ENCODE assay signal across 8 cellular contexts in genomic region chr1:42681771-42682483, GRCh38. TPM values are rescaled to one million over a fixed set of nuclear protein-coding genes. Genes with fewer than 3 reads are reported as not detected.
A peak's percentile ranks its signal among the peaks of the same experiment; 100 is the strongest.
DNase-seq lines count a peak whose midpoint lies in the region; ATAC-seq and TF ChIP-seq lines count a peak whose summit lies in the region.

Gene YBX1, plus strand, starts transcription at chr1:42682418. Its CDS starts 148 bp downstream, at chr1:42682566.

- peak; percentile 96 for DNase-seq in NCI-H187 treated with DMSO at 0.1 percent for 48 hours (lab: John Stamatoyannopoulos, UW)
- peak; percentile 69 to 99 (median 95) for DNase-seq in anterior cingulate cortex (lab: John Stamatoyannopoulos, UW)
- DNase-seq in right cardiac atrium: peak; percentile 95 to 98 (median 98)
- peak; percentile 96 for DNase-seq in pulmonary artery endothelial cell (ENCODE audit: low read depth, low spot score)
- peak; percentile 97 for DNase-seq in uterus

- WGBS in right cardiac atrium: under 1% methylated on average over 53 of the region's 53 CpGs

- TF ChIP-seq POLR2A in uterus (IDR thresholded peaks at IDR 0.05): peak; percentile 68 to 70

- H3K27me3 ChIP-seq in right cardiac atrium (ENCODE audit: control insufficient read depth, insufficient read depth) (no peaks in the 10 kb centered on the region), uterus (no peaks in the 10 kb centered on the region)

- ATAC-seq in GM18499 (IDR thresholded peaks at IDR 0.05; ENCODE audit: insufficient read depth, unreplicated experiment): peak; percentile 89
- ATAC-seq in HG02943 (IDR thresholded peaks at IDR 0.05; ENCODE audit: low read depth, unreplicated experiment): peak; percentile 92
- peak; percentile 98 for ATAC-seq in right cardiac atrium

- peaks cover 5% of the 10 kb centered on the region for H3K4me1 ChIP-seq in right cardiac atrium (ENCODE audit: control insufficient read depth, insufficient read depth, low read length)
- peaks cover 10 to 22% of the 10 kb centered on the region in 2 donors for H3K4me1 ChIP-seq in uterus

- no peak for TF ChIP-seq CTCF in uterus (IDR thresholded peaks at IDR 0.05)

- intact Hi-C loops in T-helper 2 cell treated with Interferon-gamma antibody and Interleukin-4, amounts not matched to agents 100 ng/mL and 5 ng/mL, for 36 hours (cut with micrococcal nuclease): loop anchor here (1.0 to 10.0 kb wide), 7 partner anchors 24 to 770 kb away; partner anchors contain the start of genes C1orf50, FOXJ3, P3H1 and PPCS
- intact Hi-C loops in right cardiac atrium (cut with DNase I) (no loop called here), uterus (cut with DNase I; ENCODE audit: low total_unique reads) (no loop called here)

- H3K36me3 ChIP-seq in uterus: no peaks in the 10 kb centered on the region

- peak within 1 kb of the TSS; percentile 90 for H3K27ac ChIP-seq in right cardiac atrium (ENCODE audit: low read length)
- H3K27ac ChIP-seq in uterus: peak within 1 kb of the TSS; percentile 94 to 95

- H3K4me3 ChIP-seq in right cardiac atrium (ENCODE audit: low read length) (peak within 1 kb of the TSS; percentile 98), uterus (peak within 1 kb of the TSS; percentile 57 to 98)

- no peaks in the 10 kb centered on the region for H3K9me3 ChIP-seq in right cardiac atrium (ENCODE audit: control insufficient read depth, low read length)
- H3K9me3 ChIP-seq in uterus: no peaks in the 10 kb centered on the region

RNA-seq across cellular contexts. Expression of gene YBX1, which starts in this region (rescaled TPM):
- total RNA-seq in T-helper 2 cell treated with Interferon-gamma antibody and Interleukin-4, amounts not matched to agents 100 ng/mL and 5 ng/mL, for 36 hours: 596 and 604 TPM in 2 replicates
- total RNA-seq in right cardiac atrium (100 to 1,000 TPM; 816 to 882 (median 837) TPM), pulmonary artery endothelial cell (971 and 997 TPM in 2 replicates), uterus (100 to 1,000 TPM; 282 to 387 (median 333) TPM)
- 993 TPM for polyA plus RNA-seq in right cardiac atrium

Comparison
In these comparisons a context has a peak if more than half of its experiments do, and no peak if none do; other contexts are left out.
1. Peak in every context shown above with its lines: DNase-seq, ATAC-seq, H3K4me3 ChIP-seq and H3K27ac ChIP-seq.